Comparison of ENCODE assay signal across 16 cellular contexts in the genomic region with DNA sequence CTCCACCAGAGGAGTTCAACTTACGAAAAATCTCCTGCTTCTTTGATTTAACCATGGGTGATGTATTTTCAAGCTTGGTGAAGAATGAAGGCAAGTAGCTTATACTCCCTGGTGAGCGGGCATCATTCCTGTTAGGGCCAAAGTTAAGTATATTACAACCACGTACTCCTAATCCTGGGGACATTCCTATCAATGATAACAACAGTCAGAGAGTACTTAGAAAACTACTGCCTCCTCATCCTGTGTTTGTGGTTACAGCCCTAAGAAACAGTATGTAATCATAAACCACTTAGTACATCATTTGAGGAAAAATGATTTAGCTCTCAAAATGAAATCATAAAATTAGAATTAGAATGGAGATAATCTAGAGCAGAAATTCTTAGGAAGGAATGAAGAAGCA.
"Had no signal": no experiment of that assay in that cellular context is flagged by ENCODE, and none has a peak within 500 bp of the region (broad histone marks: within the 10 kb centered on the region; RNA-seq: fewer than 3 reads in every experiment).

No MANE protein-coding gene starts in this region.

- H3K9me3 Mint-ChIP-seq: activated naive CD4-positive, alpha-beta T cell treated with anti-CD3 and anti-CD28 coated beads, Interleukin-2, amount 10 ng/mL, durations not matched to agents 7 days and 5 days had no signal

- H3K27me3 ChIP-seq: gastrocnemius medialis, heart right ventricle, sigmoid colon, tibial artery, uterus had no signal

- H3K4me3 Mint-ChIP-seq: activated naive CD4-positive, alpha-beta T cell treated with anti-CD3 and anti-CD28 coated beads, Interleukin-2, amount 10 ng/mL, durations not matched to agents 7 days and 5 days had no signal

- H3K9me3 ChIP-seq: gastrocnemius medialis, heart right ventricle, sigmoid colon, tibial artery, uterus had no signal

- DNase-seq: activated CD4-positive, alpha-beta T cell treated with anti-CD3 and anti-CD28 coated beads, Interleukin-2, amount 50 U/mL, for 1 hour; activated CD4-positive, CD25-positive, alpha-beta regulatory T cell; activated naive CD4-positive, alpha-beta T cell treated with anti-CD3 and anti-CD28 coated beads, Interleukin-2, amount 10 ng/mL, durations not matched to agents 7 days and 5 days; cerebellar nuclear complex; dermis blood vessel endothelial cell; gastrocnemius medialis; heart right ventricle; islet precursor cell; midbrain; sigmoid colon; stimulated activated CD4-positive, alpha-beta T cell treated with anti-CD3 and anti-CD28 coated beads, Interleukin-2, amount 100 ng/mL, for 24 hours; tibial artery; uterus had no signal

- ATAC-seq: gastrocnemius medialis, heart right ventricle had no signal

- H3K36me3 ChIP-seq: uterus had no signal

- H3K27me3 Mint-ChIP-seq: activated naive CD4-positive, alpha-beta T cell treated with anti-CD3 and anti-CD28 coated beads, Interleukin-2, amount 10 ng/mL, durations not matched to agents 7 days and 5 days had no signal

- H3K4me3 ChIP-seq: gastrocnemius medialis, heart right ventricle, lung, sigmoid colon, tibial artery, uterus had no signal

- H2AFZ ChIP-seq: parathyroid adenoma had no signal

- H3K27ac ChIP-seq: epithelial cell of prostate, gastrocnemius medialis, heart right ventricle, parathyroid adenoma, sigmoid colon, tibial artery, uterus had no signal

- H3K4me1 ChIP-seq: gastrocnemius medialis, sigmoid colon, tibial artery, uterus had no signal

- H3K9ac ChIP-seq: parathyroid adenoma had no signal
